2 cellular contexts compared by ENCODE assay signal in genomic region chr3:136297826-136298225, GRCh38.
TF ChIP-seq lines count a peak whose summit lies in the region.

No MANE protein-coding gene starts in this region.

TF ChIP-seq in GM23338, 12 proteins besides CTCF, POLR2A, EP300 and RAD21 (continued from another document):
- TF ChIP-seq ETS1 (IDR thresholded peaks at IDR 0.05): no peak
- TF ChIP-seq NANOG (IDR thresholded peaks at IDR 0.05; ENCODE audit: borderline replicate concordance): no peak
- no peak for TF ChIP-seq ZNF114 (CRISPR knock-in tag; IDR thresholded peaks at IDR 0.05)
- TF ChIP-seq ZNF331 (CRISPR knock-in tag; IDR thresholded peaks at IDR 0.05; ENCODE audit: low read depth): no peak
- no peak for TF ChIP-seq CREB1 (CRISPR knock-in tag; IDR thresholded peaks at IDR 0.05; ENCODE audit: low read depth)
- TF ChIP-seq ZNF462 (CRISPR knock-in tag; IDR thresholded peaks at IDR 0.05): no peak

TF ChIP-seq in WTC11, 78 proteins besides CTCF, POLR2A, EP300 and RAD21 (continued from another document):
- TF ChIP-seq, protein P1, sequence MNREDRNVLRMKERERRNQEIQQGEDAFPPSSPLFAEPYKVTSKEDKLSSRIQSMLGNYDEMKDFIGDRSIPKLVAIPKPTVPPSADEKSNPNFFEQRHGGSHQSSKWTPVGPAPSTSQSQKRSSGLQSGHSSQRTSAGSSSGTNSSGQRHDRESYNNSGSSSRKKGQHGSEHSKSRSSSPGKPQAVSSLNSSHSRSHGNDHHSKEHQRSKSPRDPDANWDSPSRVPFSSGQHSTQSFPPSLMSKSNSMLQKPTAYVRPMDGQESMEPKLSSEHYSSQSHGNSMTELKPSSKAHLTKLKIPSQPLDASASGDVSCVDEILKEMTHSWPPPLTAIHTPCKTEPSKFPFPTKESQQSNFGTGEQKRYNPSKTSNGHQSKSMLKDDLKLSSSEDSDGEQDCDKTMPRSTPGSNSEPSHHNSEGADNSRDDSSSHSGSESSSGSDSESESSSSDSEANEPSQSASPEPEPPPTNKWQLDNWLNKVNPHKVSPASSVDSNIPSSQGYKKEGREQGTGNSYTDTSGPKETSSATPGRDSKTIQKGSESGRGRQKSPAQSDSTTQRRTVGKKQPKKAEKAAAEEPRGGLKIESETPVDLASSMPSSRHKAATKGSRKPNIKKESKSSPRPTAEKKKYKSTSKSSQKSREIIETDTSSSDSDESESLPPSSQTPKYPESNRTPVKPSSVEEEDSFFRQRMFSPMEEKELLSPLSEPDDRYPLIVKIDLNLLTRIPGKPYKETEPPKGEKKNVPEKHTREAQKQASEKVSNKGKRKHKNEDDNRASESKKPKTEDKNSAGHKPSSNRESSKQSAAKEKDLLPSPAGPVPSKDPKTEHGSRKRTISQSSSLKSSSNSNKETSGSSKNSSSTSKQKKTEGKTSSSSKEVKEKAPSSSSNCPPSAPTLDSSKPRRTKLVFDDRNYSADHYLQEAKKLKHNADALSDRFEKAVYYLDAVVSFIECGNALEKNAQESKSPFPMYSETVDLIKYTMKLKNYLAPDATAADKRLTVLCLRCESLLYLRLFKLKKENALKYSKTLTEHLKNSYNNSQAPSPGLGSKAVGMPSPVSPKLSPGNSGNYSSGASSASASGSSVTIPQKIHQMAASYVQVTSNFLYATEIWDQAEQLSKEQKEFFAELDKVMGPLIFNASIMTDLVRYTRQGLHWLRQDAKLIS (CRISPR knock-in tag; IDR thresholded peaks at IDR 0.05; ENCODE audit: borderline replicate concordance): no peak
- TF ChIP-seq EMX1 (CRISPR knock-in tag; IDR thresholded peaks at IDR 0.05) (no peak), CREB1 (CRISPR knock-in tag; IDR thresholded peaks at IDR 0.05) (no peak), SP1 (CRISPR knock-in tag; conservative IDR thresholded peaks at IDR 0.05) (no peak), PRDM15 (CRISPR knock-in tag; IDR thresholded peaks at IDR 0.05) (no peak), ATF3 (CRISPR knock-in tag; conservative IDR thresholded peaks at IDR 0.05) (no peak), HMGXB4 (CRISPR knock-in tag; IDR thresholded peaks at IDR 0.05) (no peak), GABPB1 (CRISPR knock-in tag; IDR thresholded peaks at IDR 0.05) (no peak), KAT7 (CRISPR knock-in tag; IDR thresholded peaks at IDR 0.05; ENCODE audit: borderline replicate concordance) (no peak), ETV6 (CRISPR knock-in tag; IDR thresholded peaks at IDR 0.05) (no peak), MYBL2 (CRISPR knock-in tag; IDR thresholded peaks at IDR 0.05) (no peak)
- TF ChIP-seq, protein P2, sequence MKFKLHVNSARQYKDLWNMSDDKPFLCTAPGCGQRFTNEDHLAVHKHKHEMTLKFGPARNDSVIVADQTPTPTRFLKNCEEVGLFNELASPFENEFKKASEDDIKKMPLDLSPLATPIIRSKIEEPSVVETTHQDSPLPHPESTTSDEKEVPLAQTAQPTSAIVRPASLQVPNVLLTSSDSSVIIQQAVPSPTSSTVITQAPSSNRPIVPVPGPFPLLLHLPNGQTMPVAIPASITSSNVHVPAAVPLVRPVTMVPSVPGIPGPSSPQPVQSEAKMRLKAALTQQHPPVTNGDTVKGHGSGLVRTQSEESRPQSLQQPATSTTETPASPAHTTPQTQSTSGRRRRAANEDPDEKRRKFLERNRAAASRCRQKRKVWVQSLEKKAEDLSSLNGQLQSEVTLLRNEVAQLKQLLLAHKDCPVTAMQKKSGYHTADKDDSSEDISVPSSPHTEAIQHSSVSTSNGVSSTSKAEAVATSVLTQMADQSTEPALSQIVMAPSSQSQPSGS (CRISPR knock-in tag; IDR thresholded peaks at IDR 0.05; ENCODE audit: borderline replicate concordance, low read depth): no peak
- TF ChIP-seq, protein P3, sequence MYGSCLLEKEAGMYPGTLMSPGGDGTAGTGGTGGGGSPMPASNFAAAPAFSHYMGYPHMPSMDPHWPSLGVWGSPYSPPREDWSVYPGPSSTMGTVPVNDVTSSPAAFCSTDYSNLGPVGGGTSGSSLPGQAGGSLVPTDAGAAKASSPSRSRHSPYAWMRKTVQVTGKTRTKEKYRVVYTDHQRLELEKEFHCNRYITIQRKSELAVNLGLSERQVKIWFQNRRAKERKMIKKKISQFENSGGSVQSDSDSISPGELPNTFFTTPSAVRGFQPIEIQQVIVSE (CRISPR knock-in tag; IDR thresholded peaks at IDR 0.05; ENCODE audit: borderline replicate concordance): no peak
